ENCODE assay signal across 2 cellular contexts in the genomic region with DNA sequence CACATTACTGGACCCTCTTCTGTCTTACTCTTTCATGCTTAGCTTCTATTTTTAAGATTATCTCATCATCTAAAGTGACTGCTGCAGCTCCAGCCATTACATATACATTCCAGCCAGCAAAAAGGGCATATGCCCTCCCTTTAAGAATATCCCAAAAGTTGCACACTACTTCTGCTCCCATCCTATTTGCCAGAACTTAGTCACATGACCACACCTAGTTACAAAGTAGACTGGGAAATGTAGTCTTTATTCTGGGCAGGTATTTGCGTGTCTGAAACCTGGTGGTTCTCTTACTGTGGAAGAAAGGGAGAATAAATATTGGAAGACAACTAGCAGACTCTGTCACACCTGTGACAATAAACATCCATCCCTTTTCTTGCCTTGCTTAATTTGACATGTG.
A peak's percentile ranks its signal among the peaks of the same experiment; 100 is the strongest.
TF ChIP-seq lines count a peak whose summit lies in the region.

No MANE protein-coding gene starts in this region.

TF ChIP-seq in HCT116, 20 proteins besides CTCF, POLR2A, EP300 and RAD21 (continued from another document):
- TF ChIP-seq, protein P1, sequence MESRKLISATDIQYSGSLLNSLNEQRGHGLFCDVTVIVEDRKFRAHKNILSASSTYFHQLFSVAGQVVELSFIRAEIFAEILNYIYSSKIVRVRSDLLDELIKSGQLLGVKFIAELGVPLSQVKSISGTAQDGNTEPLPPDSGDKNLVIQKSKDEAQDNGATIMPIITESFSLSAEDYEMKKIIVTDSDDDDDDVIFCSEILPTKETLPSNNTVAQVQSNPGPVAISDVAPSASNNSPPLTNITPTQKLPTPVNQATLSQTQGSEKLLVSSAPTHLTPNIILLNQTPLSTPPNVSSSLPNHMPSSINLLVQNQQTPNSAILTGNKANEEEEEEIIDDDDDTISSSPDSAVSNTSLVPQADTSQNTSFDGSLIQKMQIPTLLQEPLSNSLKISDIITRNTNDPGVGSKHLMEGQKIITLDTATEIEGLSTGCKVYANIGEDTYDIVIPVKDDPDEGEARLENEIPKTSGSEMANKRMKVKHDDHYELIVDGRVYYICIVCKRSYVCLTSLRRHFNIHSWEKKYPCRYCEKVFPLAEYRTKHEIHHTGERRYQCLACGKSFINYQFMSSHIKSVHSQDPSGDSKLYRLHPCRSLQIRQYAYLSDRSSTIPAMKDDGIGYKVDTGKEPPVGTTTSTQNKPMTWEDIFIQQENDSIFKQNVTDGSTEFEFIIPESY (IDR thresholded peaks at IDR 0.05; ENCODE audit: extremely low read depth, insufficient replicate concordance, low read length) = no peak
- TF ChIP-seq, protein P2, sequence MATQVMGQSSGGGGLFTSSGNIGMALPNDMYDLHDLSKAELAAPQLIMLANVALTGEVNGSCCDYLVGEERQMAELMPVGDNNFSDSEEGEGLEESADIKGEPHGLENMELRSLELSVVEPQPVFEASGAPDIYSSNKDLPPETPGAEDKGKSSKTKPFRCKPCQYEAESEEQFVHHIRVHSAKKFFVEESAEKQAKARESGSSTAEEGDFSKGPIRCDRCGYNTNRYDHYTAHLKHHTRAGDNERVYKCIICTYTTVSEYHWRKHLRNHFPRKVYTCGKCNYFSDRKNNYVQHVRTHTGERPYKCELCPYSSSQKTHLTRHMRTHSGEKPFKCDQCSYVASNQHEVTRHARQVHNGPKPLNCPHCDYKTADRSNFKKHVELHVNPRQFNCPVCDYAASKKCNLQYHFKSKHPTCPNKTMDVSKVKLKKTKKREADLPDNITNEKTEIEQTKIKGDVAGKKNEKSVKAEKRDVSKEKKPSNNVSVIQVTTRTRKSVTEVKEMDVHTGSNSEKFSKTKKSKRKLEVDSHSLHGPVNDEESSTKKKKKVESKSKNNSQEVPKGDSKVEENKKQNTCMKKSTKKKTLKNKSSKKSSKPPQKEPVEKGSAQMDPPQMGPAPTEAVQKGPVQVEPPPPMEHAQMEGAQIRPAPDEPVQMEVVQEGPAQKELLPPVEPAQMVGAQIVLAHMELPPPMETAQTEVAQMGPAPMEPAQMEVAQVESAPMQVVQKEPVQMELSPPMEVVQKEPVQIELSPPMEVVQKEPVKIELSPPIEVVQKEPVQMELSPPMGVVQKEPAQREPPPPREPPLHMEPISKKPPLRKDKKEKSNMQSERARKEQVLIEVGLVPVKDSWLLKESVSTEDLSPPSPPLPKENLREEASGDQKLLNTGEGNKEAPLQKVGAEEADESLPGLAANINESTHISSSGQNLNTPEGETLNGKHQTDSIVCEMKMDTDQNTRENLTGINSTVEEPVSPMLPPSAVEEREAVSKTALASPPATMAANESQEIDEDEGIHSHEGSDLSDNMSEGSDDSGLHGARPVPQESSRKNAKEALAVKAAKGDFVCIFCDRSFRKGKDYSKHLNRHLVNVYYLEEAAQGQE (IDR thresholded peaks at IDR 0.05; ENCODE audit: low read depth) = no peak
- TF ChIP-seq ZNF274 (IDR thresholded peaks at IDR 0.05; ENCODE audit: low read depth, low read length) = no peak
- TF ChIP-seq CBX3 (IDR thresholded peaks at IDR 0.05; ENCODE audit: low read depth) = no peak
- no peak for TF ChIP-seq CEBPB (IDR thresholded peaks at IDR 0.05; ENCODE audit: low read depth)

TF ChIP-seq in K562, 482 proteins besides CTCF, POLR2A, EP300 and RAD21 (continued from another document):
- TF ChIP-seq, protein P3, sequence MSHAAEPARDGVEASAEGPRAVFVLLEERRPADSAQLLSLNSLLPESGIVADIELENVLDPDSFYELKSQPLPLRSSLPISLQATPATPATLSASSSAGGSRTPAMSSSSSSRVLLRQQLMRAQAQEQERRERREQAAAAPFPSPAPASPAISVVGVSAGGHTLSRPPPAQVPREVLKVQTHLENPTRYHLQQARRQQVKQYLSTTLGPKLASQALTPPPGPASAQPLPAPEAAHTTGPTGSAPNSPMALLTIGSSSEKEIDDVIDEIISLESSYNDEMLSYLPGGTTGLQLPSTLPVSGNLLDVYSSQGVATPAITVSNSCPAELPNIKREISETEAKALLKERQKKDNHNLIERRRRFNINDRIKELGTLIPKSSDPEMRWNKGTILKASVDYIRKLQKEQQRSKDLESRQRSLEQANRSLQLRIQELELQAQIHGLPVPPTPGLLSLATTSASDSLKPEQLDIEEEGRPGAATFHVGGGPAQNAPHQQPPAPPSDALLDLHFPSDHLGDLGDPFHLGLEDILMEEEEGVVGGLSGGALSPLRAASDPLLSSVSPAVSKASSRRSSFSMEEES (CRISPR knock-in tag; IDR thresholded peaks at IDR 0.05) = peak; percentile 77
- TF ChIP-seq, protein P4, sequence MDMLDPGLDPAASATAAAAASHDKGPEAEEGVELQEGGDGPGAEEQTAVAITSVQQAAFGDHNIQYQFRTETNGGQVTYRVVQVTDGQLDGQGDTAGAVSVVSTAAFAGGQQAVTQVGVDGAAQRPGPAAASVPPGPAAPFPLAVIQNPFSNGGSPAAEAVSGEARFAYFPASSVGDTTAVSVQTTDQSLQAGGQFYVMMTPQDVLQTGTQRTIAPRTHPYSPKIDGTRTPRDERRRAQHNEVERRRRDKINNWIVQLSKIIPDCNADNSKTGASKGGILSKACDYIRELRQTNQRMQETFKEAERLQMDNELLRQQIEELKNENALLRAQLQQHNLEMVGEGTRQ (CRISPR knock-in tag; IDR thresholded peaks at IDR 0.05) = peak; percentile 37; the same call in 1 of the 2 replicates
